Comparison of ENCODE assay signal across 16 cellular contexts in genomic region chr11:114384487-114384886, GRCh38.
"Had no signal": no experiment of that assay in that cellular context is flagged by ENCODE, and none has a peak within 500 bp of the region (broad histone marks: within the 10 kb centered on the region; RNA-seq: fewer than 3 reads in every experiment).

No MANE protein-coding gene starts in this region.

- FAIRE-seq: astrocyte, frontal cortex had no signal

- H3K4me1 ChIP-seq: upper lobe of left lung had no signal

- H3K4me3 ChIP-seq: skin epidermis, upper lobe of left lung had no signal

- DNase-seq: activated naive CD4-positive, alpha-beta T cell; dermis blood vessel endothelial cell; effector memory CD8-positive, alpha-beta T cell; head of caudate nucleus; nephron progenitor cell; occipital lobe; right cardiac atrium; stimulated activated CD4-positive, alpha-beta T cell treated with anti-CD3 and anti-CD28 coated beads, Interleukin-15, amount 100 ng/mL, for 24 hours; stimulated activated CD4-positive, alpha-beta T cell treated with anti-CD3 and anti-CD28 coated beads, Interleukin-4, amount 100 ng/mL, for 1 hour; stimulated activated naive CD4-positive, alpha-beta T cell; upper lobe of left lung had no signal

- ATAC-seq: effector memory CD8-positive, alpha-beta T cell; right cardiac atrium had no signal

- H3K9me3 Mint-ChIP-seq: effector memory CD8-positive, alpha-beta T cell had no signal

- H3K27ac Mint-ChIP-seq: effector memory CD8-positive, alpha-beta T cell; nephron progenitor cell; progenitor cell of endocrine pancreas had no signal

- H3K4me1 Mint-ChIP-seq: nephron progenitor cell had no signal

- H3K27me3 ChIP-seq: upper lobe of left lung had no signal

- H3K9me3 ChIP-seq: upper lobe of left lung had no signal

- H3K4me3 Mint-ChIP-seq: effector memory CD8-positive, alpha-beta T cell; nephron progenitor cell had no signal

- H3K27ac ChIP-seq: epithelial cell of prostate, skin epidermis, upper lobe of left lung had no signal

- H3K36me3 ChIP-seq: upper lobe of left lung had no signal
